ENCODE assay signal across 2 cellular contexts in the genomic region with DNA sequence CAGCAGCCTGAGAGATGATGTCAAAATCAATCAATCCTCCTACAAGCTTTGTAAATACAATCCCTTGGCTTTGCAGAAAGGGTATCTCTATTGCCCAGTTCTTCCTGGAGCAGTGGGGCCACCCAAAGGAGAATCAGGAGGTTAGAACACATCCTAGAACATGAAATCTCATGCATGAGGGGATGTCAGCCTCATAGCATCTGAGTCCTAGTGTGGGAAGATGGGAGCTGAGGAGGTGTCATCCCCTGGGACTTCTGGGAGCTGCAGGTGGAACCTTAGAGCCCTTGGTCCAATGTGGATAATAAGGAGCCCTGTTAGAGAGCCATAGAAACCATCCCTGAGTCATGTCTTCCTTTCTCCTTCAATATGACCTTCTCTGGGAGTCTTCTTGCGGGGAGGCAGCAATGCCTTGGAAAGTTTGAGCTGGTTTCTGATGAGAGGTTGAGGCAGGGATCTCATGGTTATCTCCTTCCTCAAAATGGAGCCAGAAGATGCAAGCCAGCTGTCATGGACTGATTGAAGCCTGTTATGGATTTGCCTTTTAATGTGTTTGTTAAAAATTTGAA.
TF ChIP-seq lines count a peak whose summit lies in the region.

No MANE protein-coding gene starts in this region.

TF ChIP-seq in IMR-90, 13 proteins besides CTCF, POLR2A, EP300 and RAD21 (continued from another document):
- no peak for TF ChIP-seq ELK1 (IDR thresholded peaks at IDR 0.05; ENCODE audit: borderline replicate concordance, low read depth, low read length)
- no peak for TF ChIP-seq MAZ (IDR thresholded peaks at IDR 0.05; ENCODE audit: borderline replicate concordance, low read depth, low read length)
- no peak for TF ChIP-seq MXI1 (IDR thresholded peaks at IDR 0.05; ENCODE audit: borderline replicate concordance, low read depth, low read length)
- TF ChIP-seq USF2 (IDR thresholded peaks at IDR 0.05; ENCODE audit: low read depth, low read length) = no peak

TF ChIP-seq in WTC11, 78 proteins besides CTCF, POLR2A, EP300 and RAD21 (continued from another document):
- TF ChIP-seq, protein P1, sequence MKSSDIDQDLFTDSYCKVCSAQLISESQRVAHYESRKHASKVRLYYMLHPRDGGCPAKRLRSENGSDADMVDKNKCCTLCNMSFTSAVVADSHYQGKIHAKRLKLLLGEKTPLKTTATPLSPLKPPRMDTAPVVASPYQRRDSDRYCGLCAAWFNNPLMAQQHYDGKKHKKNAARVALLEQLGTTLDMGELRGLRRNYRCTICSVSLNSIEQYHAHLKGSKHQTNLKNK (CRISPR knock-in tag; IDR thresholded peaks at IDR 0.05) = peak; percentile 61; the same call in 1 of the 2 replicates
- peak; percentile 28; the same call in 1 of the 2 replicates for TF ChIP-seq ERG (CRISPR knock-in tag; IDR thresholded peaks at IDR 0.05)
- no peak for TF ChIP-seq ZNF317 (CRISPR knock-in tag; IDR thresholded peaks at IDR 0.05; ENCODE audit: borderline replicate concordance, low read depth)
- 0 out of 2 replicates have a peak, but pooled peaks have one; percentile 16 for TF ChIP-seq SP1 (CRISPR knock-in tag; conservative IDR thresholded peaks at IDR 0.05)
- TF ChIP-seq, protein P2, sequence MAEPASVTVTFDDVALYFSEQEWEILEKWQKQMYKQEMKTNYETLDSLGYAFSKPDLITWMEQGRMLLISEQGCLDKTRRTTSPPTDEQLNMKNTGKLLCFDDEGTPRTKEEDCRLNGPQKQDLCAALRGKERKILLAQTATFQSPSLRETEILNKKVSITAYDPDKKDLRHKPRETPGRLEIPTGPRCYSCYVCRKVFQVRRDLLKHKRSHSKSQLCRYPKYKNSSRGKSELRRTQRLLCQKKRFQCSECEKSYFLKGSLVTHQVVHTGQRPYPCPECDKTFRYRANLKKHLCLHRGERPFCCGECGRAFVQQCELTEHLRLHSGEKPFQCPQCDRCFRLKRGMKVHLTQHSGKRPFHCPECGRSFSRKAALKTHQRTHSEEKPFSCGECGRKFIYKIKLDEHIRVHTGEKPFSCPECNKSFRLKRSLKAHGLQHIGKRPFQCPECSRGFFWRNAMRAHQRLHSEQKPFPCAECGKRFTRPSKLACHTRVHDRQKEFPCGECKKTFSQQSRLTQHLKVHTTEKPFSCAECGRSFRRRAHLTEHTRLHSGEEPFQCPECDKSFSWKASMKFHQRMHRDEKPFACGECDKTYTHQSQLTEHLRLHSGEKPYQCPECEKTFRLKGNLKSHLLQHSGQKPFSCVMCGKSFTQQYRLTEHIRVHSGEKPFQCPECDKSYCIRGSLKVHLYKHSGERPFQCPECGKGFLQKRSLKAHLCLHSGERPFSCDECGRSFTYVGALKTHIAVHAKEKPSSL (CRISPR knock-in tag; conservative IDR thresholded peaks at IDR 0.05) = peak; percentile 65; the same call in 1 of the 2 replicates
- 0 out of 2 replicates have a peak, but pooled peaks have one; percentile 44 for TF ChIP-seq MYBL2 (CRISPR knock-in tag; IDR thresholded peaks at IDR 0.05)
- TF ChIP-seq NFE2L1 (CRISPR knock-in tag; IDR thresholded peaks at IDR 0.05) = no peak
- TF ChIP-seq FOXK1 (CRISPR knock-in tag; IDR thresholded peaks at IDR 0.05) = 0 out of 2 replicates have a peak, but pooled peaks have one; percentile 14
- no peak for TF ChIP-seq ZNF121 (CRISPR knock-in tag; IDR thresholded peaks at IDR 0.05)
- TF ChIP-seq SMAD3 (CRISPR knock-in tag; IDR thresholded peaks at IDR 0.05; ENCODE audit: borderline replicate concordance) = peak; percentile 88
- TF ChIP-seq JUN (CRISPR knock-in tag; IDR thresholded peaks at IDR 0.05) = peak; percentile 43; the same call in 1 of the 2 replicates
- TF ChIP-seq ETV6 (CRISPR knock-in tag; IDR thresholded peaks at IDR 0.05) = peak; percentile 46
- TF ChIP-seq HMGA2 (CRISPR knock-in tag; IDR thresholded peaks at IDR 0.05) = no peak
- peak; percentile 7 for TF ChIP-seq EMX1 (CRISPR knock-in tag; IDR thresholded peaks at IDR 0.05)
- TF ChIP-seq, protein P3, sequence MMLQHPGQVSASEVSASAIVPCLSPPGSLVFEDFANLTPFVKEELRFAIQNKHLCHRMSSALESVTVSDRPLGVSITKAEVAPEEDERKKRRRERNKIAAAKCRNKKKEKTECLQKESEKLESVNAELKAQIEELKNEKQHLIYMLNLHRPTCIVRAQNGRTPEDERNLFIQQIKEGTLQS (CRISPR knock-in tag; conservative IDR thresholded peaks at IDR 0.05) = no peak
- TF ChIP-seq, protein P4, sequence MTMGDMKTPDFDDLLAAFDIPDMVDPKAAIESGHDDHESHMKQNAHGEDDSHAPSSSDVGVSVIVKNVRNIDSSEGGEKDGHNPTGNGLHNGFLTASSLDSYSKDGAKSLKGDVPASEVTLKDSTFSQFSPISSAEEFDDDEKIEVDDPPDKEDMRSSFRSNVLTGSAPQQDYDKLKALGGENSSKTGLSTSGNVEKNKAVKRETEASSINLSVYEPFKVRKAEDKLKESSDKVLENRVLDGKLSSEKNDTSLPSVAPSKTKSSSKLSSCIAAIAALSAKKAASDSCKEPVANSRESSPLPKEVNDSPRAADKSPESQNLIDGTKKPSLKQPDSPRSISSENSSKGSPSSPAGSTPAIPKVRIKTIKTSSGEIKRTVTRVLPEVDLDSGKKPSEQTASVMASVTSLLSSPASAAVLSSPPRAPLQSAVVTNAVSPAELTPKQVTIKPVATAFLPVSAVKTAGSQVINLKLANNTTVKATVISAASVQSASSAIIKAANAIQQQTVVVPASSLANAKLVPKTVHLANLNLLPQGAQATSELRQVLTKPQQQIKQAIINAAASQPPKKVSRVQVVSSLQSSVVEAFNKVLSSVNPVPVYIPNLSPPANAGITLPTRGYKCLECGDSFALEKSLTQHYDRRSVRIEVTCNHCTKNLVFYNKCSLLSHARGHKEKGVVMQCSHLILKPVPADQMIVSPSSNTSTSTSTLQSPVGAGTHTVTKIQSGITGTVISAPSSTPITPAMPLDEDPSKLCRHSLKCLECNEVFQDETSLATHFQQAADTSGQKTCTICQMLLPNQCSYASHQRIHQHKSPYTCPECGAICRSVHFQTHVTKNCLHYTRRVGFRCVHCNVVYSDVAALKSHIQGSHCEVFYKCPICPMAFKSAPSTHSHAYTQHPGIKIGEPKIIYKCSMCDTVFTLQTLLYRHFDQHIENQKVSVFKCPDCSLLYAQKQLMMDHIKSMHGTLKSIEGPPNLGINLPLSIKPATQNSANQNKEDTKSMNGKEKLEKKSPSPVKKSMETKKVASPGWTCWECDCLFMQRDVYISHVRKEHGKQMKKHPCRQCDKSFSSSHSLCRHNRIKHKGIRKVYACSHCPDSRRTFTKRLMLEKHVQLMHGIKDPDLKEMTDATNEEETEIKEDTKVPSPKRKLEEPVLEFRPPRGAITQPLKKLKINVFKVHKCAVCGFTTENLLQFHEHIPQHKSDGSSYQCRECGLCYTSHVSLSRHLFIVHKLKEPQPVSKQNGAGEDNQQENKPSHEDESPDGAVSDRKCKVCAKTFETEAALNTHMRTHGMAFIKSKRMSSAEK (CRISPR knock-in tag; IDR thresholded peaks at IDR 0.05; ENCODE audit: borderline replicate concordance) = peak; percentile 88; the same call in 1 of the 2 replicates
- TF ChIP-seq TP53 (CRISPR knock-in tag; IDR thresholded peaks at IDR 0.05) = no peak
- TF ChIP-seq, protein P5, sequence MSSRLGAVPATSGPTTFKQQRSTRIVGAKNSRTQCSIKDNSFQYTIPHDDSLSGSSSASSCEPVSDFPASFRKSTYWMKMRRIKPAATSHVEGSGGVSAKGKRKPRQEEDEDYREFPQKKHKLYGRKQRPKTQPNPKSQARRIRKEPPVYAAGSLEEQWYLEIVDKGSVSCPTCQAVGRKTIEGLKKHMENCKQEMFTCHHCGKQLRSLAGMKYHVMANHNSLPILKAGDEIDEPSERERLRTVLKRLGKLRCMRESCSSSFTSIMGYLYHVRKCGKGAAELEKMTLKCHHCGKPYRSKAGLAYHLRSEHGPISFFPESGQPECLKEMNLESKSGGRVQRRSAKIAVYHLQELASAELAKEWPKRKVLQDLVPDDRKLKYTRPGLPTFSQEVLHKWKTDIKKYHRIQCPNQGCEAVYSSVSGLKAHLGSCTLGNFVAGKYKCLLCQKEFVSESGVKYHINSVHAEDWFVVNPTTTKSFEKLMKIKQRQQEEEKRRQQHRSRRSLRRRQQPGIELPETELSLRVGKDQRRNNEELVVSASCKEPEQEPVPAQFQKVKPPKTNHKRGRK (CRISPR knock-in tag; IDR thresholded peaks at IDR 0.05; ENCODE audit: borderline replicate concordance) = 0 out of 2 replicates have a peak, but pooled peaks have one; percentile 13
- TF ChIP-seq ZNF671 (CRISPR knock-in tag; IDR thresholded peaks at IDR 0.05) = peak; percentile 64; the same call in 1 of the 2 replicates
- TF ChIP-seq, protein P6, sequence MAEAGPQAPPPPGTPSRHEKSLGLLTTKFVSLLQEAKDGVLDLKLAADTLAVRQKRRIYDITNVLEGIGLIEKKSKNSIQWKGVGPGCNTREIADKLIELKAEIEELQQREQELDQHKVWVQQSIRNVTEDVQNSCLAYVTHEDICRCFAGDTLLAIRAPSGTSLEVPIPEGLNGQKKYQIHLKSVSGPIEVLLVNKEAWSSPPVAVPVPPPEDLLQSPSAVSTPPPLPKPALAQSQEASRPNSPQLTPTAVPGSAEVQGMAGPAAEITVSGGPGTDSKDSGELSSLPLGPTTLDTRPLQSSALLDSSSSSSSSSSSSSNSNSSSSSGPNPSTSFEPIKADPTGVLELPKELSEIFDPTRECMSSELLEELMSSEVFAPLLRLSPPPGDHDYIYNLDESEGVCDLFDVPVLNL (CRISPR knock-in tag; IDR thresholded peaks at IDR 0.05; ENCODE audit: borderline replicate concordance, low read depth) = no peak
- no peak for TF ChIP-seq OVOL2 (CRISPR knock-in tag; IDR thresholded peaks at IDR 0.05; ENCODE audit: borderline replicate concordance)
- TF ChIP-seq, protein P7, sequence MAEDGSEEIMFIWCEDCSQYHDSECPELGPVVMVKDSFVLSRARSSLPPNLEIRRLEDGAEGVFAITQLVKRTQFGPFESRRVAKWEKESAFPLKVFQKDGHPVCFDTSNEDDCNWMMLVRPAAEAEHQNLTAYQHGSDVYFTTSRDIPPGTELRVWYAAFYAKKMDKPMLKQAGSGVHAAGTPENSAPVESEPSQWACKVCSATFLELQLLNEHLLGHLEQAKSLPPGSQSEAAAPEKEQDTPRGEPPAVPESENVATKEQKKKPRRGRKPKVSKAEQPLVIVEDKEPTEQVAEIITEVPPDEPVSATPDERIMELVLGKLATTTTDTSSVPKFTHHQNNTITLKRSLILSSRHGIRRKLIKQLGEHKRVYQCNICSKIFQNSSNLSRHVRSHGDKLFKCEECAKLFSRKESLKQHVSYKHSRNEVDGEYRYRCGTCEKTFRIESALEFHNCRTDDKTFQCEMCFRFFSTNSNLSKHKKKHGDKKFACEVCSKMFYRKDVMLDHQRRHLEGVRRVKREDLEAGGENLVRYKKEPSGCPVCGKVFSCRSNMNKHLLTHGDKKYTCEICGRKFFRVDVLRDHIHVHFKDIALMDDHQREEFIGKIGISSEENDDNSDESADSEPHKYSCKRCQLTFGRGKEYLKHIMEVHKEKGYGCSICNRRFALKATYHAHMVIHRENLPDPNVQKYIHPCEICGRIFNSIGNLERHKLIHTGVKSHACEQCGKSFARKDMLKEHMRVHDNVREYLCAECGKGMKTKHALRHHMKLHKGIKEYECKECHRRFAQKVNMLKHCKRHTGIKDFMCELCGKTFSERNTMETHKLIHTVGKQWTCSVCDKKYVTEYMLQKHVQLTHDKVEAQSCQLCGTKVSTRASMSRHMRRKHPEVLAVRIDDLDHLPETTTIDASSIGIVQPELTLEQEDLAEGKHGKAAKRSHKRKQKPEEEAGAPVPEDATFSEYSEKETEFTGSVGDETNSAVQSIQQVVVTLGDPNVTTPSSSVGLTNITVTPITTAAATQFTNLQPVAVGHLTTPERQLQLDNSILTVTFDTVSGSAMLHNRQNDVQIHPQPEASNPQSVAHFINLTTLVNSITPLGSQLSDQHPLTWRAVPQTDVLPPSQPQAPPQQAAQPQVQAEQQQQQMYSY (CRISPR knock-in tag; IDR thresholded peaks at IDR 0.05) = no peak
- no peak for TF ChIP-seq NFYB (CRISPR knock-in tag; conservative IDR thresholded peaks at IDR 0.05; ENCODE audit: low read depth)
- no peak for TF ChIP-seq NR3C1 (CRISPR knock-in tag; conservative IDR thresholded peaks at IDR 0.05; ENCODE audit: low read depth)
- TF ChIP-seq ESRRA (CRISPR knock-in tag; IDR thresholded peaks at IDR 0.05; ENCODE audit: borderline replicate concordance) = 0 out of 2 replicates have a peak, but pooled peaks have one; percentile 35
